ENCODE assay signal across 21 cellular contexts in the genomic region with DNA sequence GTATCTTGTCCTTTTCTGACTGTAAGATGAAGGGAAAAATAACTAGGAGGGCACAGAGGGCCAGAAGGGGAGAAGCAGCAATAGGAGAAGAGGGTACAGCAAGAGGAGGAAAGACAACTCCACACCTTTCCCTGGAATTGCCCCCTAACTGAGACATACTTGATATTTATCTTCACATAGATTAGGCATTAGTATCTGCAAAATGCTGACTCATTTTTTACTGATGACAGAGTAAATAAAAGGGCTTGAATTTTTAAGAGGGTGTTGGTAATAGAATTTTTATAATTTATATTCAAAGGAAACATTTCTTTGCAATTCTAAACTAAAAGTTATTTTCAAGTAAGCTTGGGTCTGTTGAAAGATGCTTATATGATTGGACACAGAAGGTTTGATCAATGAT.
DNase-seq lines count a peak whose midpoint lies in the region; ATAC-seq, FAIRE-seq and TF ChIP-seq lines count a peak whose summit lies in the region.
"Had no signal": no experiment of that assay in that cellular context is flagged by ENCODE, and none has a peak within 500 bp of the region (broad histone marks: within the 10 kb centered on the region; RNA-seq: fewer than 3 reads in every experiment).

No MANE protein-coding gene starts in this region.

- H3K14ac ChIP-seq in IMR-90 (replicated peaks; ENCODE audit: low read depth, low read length): no peak overlapping the region

- no peak overlapping the region for H3K27ac ChIP-seq in HepG2 (ENCODE audit: extremely low read length, insufficient read depth, low read length)
- H3K27ac ChIP-seq in right lobe of liver: no peak overlapping the region
- H3K27ac ChIP-seq in IMR-90 (ENCODE audit: insufficient read depth, low read length): no peak overlapping the region
- peak overlapping the region; percentile 16 for H3K27ac ChIP-seq in layer of hippocampus (ENCODE audit: low read depth, low read length)
- H3K27ac ChIP-seq: HL-60, KMS-11 had no signal

- H3K36me3 ChIP-seq in HepG2 (replicated peaks in 1 of 2; ENCODE audit: control insufficient read depth in 1 of 2, insufficient read depth in 2 of 2, low read length in 2 of 2): no peaks in the 10 kb centered on the region
- no peaks in the 10 kb centered on the region for H3K36me3 ChIP-seq in right lobe of liver
- H3K36me3 ChIP-seq in IMR-90 (ENCODE audit: control insufficient read depth, insufficient read depth, low read length): no peaks in the 10 kb centered on the region
- H3K36me3 ChIP-seq: BE2C had no signal

- no peak for TF ChIP-seq CTCF in HepG2 (CRISPR knock-in tag; IDR thresholded peaks at IDR 0.05)
- TF ChIP-seq CTCF in right lobe of liver (IDR thresholded peaks at IDR 0.05): no peak
- no peak for TF ChIP-seq CTCF in IMR-90 (conservative IDR thresholded peaks at IDR 0.05; ENCODE audit: low read depth, low read length)

- H3K9ac ChIP-seq in HepG2 (ENCODE audit: insufficient read depth, low read depth, low read length) (no peak overlapping the region), IMR-90 (ENCODE audit: low read depth, low read length) (no peak overlapping the region)
- H3K9ac ChIP-seq: KMS-11 had no signal

- H3K4me2 ChIP-seq in HepG2 (ENCODE audit: low read depth, low read length): no peak overlapping the region
- H3K4me2 ChIP-seq in IMR-90 (ENCODE audit: low read depth, low read length): no peak overlapping the region
- H3K4me2 ChIP-seq: KMS-11 had no signal

- H4K91ac ChIP-seq in IMR-90 (ENCODE audit: insufficient read depth, low read depth, low read length): no peak overlapping the region

- H2AK5ac ChIP-seq in IMR-90 (ENCODE audit: low read depth, low read length): no peak overlapping the region

- no peak overlapping the region for H3K18ac ChIP-seq in IMR-90 (ENCODE audit: low read depth, low read length)

- H3K4me3 ChIP-seq in HepG2 (replicated peaks in 1 of 3; ENCODE audit: insufficient read depth in 1 of 3, low read depth in 2 of 3, low read length in 3 of 3) (no peak overlapping the region), right lobe of liver (no peak overlapping the region), IMR-90 (ENCODE audit: insufficient read depth, low read depth, low read length) (no peak overlapping the region)
- H3K4me3 ChIP-seq: GM12878 had no signal

- H3K79me2 ChIP-seq in HepG2 (ENCODE audit: insufficient read depth, low read length): no peaks in the 10 kb centered on the region

- dilution Hi-C loops in IMR-90 (cut with HindIII; ENCODE audit: low sequenced_read_pairs, unreplicated experiment): no loop called here

- no peak overlapping the region for H4K8ac ChIP-seq in IMR-90 (ENCODE audit: low read depth in 2 of 2, low read length in 2 of 2)

- H3K27me3 ChIP-seq in HepG2 (ENCODE audit: control insufficient read depth in 1 of 2, insufficient read depth in 2 of 2, low read length in 2 of 2) (no peaks in the 10 kb centered on the region), right lobe of liver (no peaks in the 10 kb centered on the region), IMR-90 (ENCODE audit: control insufficient read depth, insufficient read depth, low read length) (peaks cover 5% of the 10 kb centered on the region), layer of hippocampus (ENCODE audit: control insufficient read depth, insufficient read depth, low read length) (no peaks in the 10 kb centered on the region)

- POLR2A ChIA-PET in HepG2 (lab: Yijun Ruan, JAX): no interaction called here
- POLR2A ChIA-PET in IMR-90 (lab: Charles Lee; ENCODE audit: unreplicated experiment): no interaction called here

- H4K5ac ChIP-seq in IMR-90 (ENCODE audit: low read depth, low read length): no peak overlapping the region

- H3K79me1 ChIP-seq in IMR-90 (ENCODE audit: low read depth in 1 of 2, low read length in 2 of 2): no peaks in the 10 kb centered on the region

- no peak overlapping the region for H2BK15ac ChIP-seq in IMR-90 (ENCODE audit: low read depth, low read length)

- FAIRE-seq in HepG2 (lab: Jason Lieb, UNC): no peak
- FAIRE-seq: D721Med, GM12878, H1, HTR-8/SVneo had no signal

- H2AFZ ChIP-seq in HepG2 (ENCODE audit: low read length): no peak overlapping the region
- no peak overlapping the region for H2AFZ ChIP-seq in IMR-90 (replicated peaks; ENCODE audit: low read length, poor library complexity)

- no peak overlapping the region for H2BK120ac ChIP-seq in IMR-90 (ENCODE audit: low read depth, low read length)

- H3K9me3 ChIP-seq in HepG2 (ENCODE audit: low read length) (no peaks in the 10 kb centered on the region), right lobe of liver (no peaks in the 10 kb centered on the region), IMR-90 (ENCODE audit: control insufficient read depth, insufficient read depth, low read length) (no peaks in the 10 kb centered on the region)
- H3K9me3 ChIP-seq: BE2C had no signal

- no peak overlapping the region for H3K56ac ChIP-seq in IMR-90 (ENCODE audit: extremely low read depth, insufficient read depth, low read length)

- in situ Hi-C loops in HepG2 (cut with HindIII; ENCODE audit: extremely low pct_ligation_motif_present, low pct_unique_long_range_greater_than_20kb) (no loop called here), IMR-90 (cut with MboI; ENCODE audit: low sequenced_read_pairs) (no loop called here), G401 (cut with HindIII; ENCODE audit: low sequenced_read_pairs) (no loop called here)

- H3K23ac ChIP-seq in IMR-90 (ENCODE audit: low read depth, low read length): no peak overlapping the region

- CTCF ChIA-PET in HepG2 (lab: Yijun Ruan, JAX; ENCODE audit: low intra/inter-chr PET ratio, low total read pairs): no interaction called here
- CTCF ChIA-PET in IMR-90 (lab: Yijun Ruan, JAX): no interaction called here

- TF ChIP-seq EP300 in HepG2 (IDR thresholded peaks at IDR 0.05; ENCODE audit: low read depth in 2 of 2, low read length in 2 of 2): no peak
- no peak for TF ChIP-seq EP300 in HepG2 (CRISPR knock-in tag; IDR thresholded peaks at IDR 0.05; ENCODE audit: borderline replicate concordance)

- H3K4ac ChIP-seq in IMR-90 (ENCODE audit: low read depth, low read length): no peak overlapping the region

- no peak overlapping the region for H2BK5ac ChIP-seq in IMR-90 (ENCODE audit: low read depth, low read length, poor library complexity, severe bottlenecking)

- ATAC-seq in HepG2: no peak
- no peak for ATAC-seq in right lobe of liver
- no peak for ATAC-seq in IMR-90 (ENCODE audit: low read depth)
- ATAC-seq: GM12878 had no signal

- TF ChIP-seq POLR2A in HepG2 (IDR thresholded peaks at IDR 0.05; ENCODE audit: insufficient read depth in 1 of 2, low read depth in 2 of 2, low read length in 2 of 2) (no peak), right lobe of liver (IDR thresholded peaks at IDR 0.05) (no peak), IMR-90 (IDR thresholded peaks at IDR 0.05; ENCODE audit: low read depth, low read length) (no peak)

- intact Hi-C loops in HepG2 (cut with micrococcal nuclease; ENCODE audit: unreplicated experiment) (no loop called here), right lobe of liver (cut with DNase I) (no loop called here), IMR-90 (cut with micrococcal nuclease) (no loop called here)

- H3K9me1 ChIP-seq in IMR-90 (ENCODE audit: insufficient read depth, low read length): no peaks in the 10 kb centered on the region; the same call in 1 of the 2 replicates

- H4K20me1 ChIP-seq in HepG2 (ENCODE audit: insufficient read depth, low read length): no peaks in the 10 kb centered on the region
- H4K20me1 ChIP-seq in IMR-90 (ENCODE audit: insufficient read depth, low read length): no peaks in the 10 kb centered on the region

- H2AK9ac ChIP-seq in IMR-90 (replicated peaks; ENCODE audit: low read depth, low read length, poor library complexity): no peak overlapping the region

- BruUV-seq in HepG2 (replicated peaks; lab: Mats Ljungman, UMichigan) (no TSS peak), IMR-90 (replicated peaks; lab: Mats Ljungman, UMichigan) (no TSS peak)

- DNase-seq in HepG2 (ENCODE audit: low spot score): no peak
- DNase-seq in right lobe of liver: no peak
- no peak for DNase-seq in IMR-90
- no peak for DNase-seq in NCI-H1436 (lab: John Stamatoyannopoulos, UW)
- DNase-seq in G401 (ENCODE audit: low spot score): no peak
- DNase-seq in NCI-H748 (lab: John Stamatoyannopoulos, UW; ENCODE audit: unreplicated experiment): no peak
- DNase-seq: ACHN; BE2C; C1 segment of cervical spinal cord; CD4-positive, CD25-positive, alpha-beta regulatory T cell; CD8-positive, alpha-beta memory T cell; COR-L47; DMS79 treated with DMSO at 0.1 percent for 48 hours; H9 had no signal

- H3K4me1 ChIP-seq in HepG2 (ENCODE audit: insufficient read depth, low read length) (no peaks in the 10 kb centered on the region), right lobe of liver (no peaks in the 10 kb centered on the region), IMR-90 (ENCODE audit: control insufficient read depth, insufficient read depth, low read length) (no peaks in the 10 kb centered on the region)
- H3K4me1 ChIP-seq: BE2C had no signal

- no peak overlapping the region for H2BK20ac ChIP-seq in IMR-90 (ENCODE audit: low read depth, low read length)

- TF ChIP-seq RAD21 in HepG2 (CRISPR knock-in tag; IDR thresholded peaks at IDR 0.05): no peak
- TF ChIP-seq RAD21 in IMR-90 (IDR thresholded peaks at IDR 0.05; ENCODE audit: low read length): no peak

TF ChIP-seq in HepG2, 621 proteins besides CTCF, POLR2A, EP300 and RAD21 (continues in another document):
- peak; percentile 41 to 82; a peak in 3 of 4 replicates for TF ChIP-seq MAFK (conservative IDR thresholded peaks at IDR 0.05 in 1 of 2, IDR thresholded peaks at IDR 0.05 in 1 of 2; ENCODE audit: low read length in 2 of 2)
- TF ChIP-seq NR3C1 (CRISPR knock-in tag; IDR thresholded peaks at IDR 0.05): no peak
- peak; percentile 57 for TF ChIP-seq MAFF (IDR thresholded peaks at IDR 0.05; ENCODE audit: low read depth, low read length)

TF ChIP-seq in IMR-90, 13 proteins besides CTCF, POLR2A, EP300 and RAD21:
- TF ChIP-seq MAFK (IDR thresholded peaks at IDR 0.05; ENCODE audit: low read depth, low read length) (peak; percentile 45; the same call in 1 of the 2 replicates), MXI1 (IDR thresholded peaks at IDR 0.05; ENCODE audit: borderline replicate concordance, low read depth, low read length) (no peak)
- TF ChIP-seq, protein P1, sequence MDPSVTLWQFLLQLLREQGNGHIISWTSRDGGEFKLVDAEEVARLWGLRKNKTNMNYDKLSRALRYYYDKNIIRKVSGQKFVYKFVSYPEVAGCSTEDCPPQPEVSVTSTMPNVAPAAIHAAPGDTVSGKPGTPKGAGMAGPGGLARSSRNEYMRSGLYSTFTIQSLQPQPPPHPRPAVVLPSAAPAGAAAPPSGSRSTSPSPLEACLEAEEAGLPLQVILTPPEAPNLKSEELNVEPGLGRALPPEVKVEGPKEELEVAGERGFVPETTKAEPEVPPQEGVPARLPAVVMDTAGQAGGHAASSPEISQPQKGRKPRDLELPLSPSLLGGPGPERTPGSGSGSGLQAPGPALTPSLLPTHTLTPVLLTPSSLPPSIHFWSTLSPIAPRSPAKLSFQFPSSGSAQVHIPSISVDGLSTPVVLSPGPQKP (IDR thresholded peaks at IDR 0.05; ENCODE audit: borderline replicate concordance, low read depth, low read length): no peak
